ENCODE assay signal across 19 cellular contexts in genomic region chr16:77434022-77434364, GRCh38. TPM values are rescaled to one million over a fixed set of nuclear protein-coding genes. Genes with fewer than 3 reads are reported as not detected.
DNase-seq lines count a peak whose midpoint lies in the region; ATAC-seq and TF ChIP-seq lines count a peak whose summit lies in the region.
"Had no signal": no experiment of that assay in that cellular context is flagged by ENCODE, and none has a peak within 500 bp of the region (broad histone marks: within the 10 kb centered on the region; RNA-seq: fewer than 3 reads in every experiment).

No MANE protein-coding gene starts in this region.

- DNase-seq in retinal pigment epithelial cell (ENCODE audit: low read depth) (no peak), CD1c-positive myeloid dendritic cell (ENCODE audit: extremely low spot score) (no peak)
- no peak for DNase-seq in activated CD4-positive, alpha-beta T cell treated with anti-CD3 and anti-CD28 coated beads, Interleukin-2, amount 10 ng/mL, durations not matched to agents 7 days and 5 days
- DNase-seq: activated CD4-positive, alpha-beta T cell treated with anti-CD3 and anti-CD28 coated beads for 4 hours; activated effector memory CD4-positive, alpha-beta T cell treated with Interleukin-2 at 50 U/mL for 16 hours; Calu3; central memory CD4-positive, alpha-beta T cell; effector CD8-positive, alpha-beta T cell; GDM1; HFFc6; left ventricle myocardium superior; NCI-H1436 treated with DMSO at 0.1 percent for 48 hours; NCI-H226; stimulated activated CD4-positive, alpha-beta T cell treated with anti-CD3 and anti-CD28 coated beads, Interleukin-2, amount 100 ng/mL, for 48 hours had no signal

- no peaks in the 10 kb centered on the region for H3K9me3 ChIP-seq in HUES48 (ENCODE audit: control insufficient read depth, insufficient read depth, low read length)
- no peaks in the 10 kb centered on the region for H3K9me3 ChIP-seq in iPS-18a (ENCODE audit: control insufficient read depth, low read depth, low read length)

- POLR2A ChIA-PET in activated CD4-positive, alpha-beta T cell treated with anti-CD3 and anti-CD28 coated beads, Interleukin-2, amount 10 ng/mL, durations not matched to agents 7 days and 5 days (lab: Charles Lee), result no interaction called here

- CTCF ChIA-PET in activated CD4-positive, alpha-beta T cell treated with anti-CD3 and anti-CD28 coated beads, Interleukin-2, amount 10 ng/mL, durations not matched to agents 7 days and 5 days (lab: Charles Lee), result no interaction called here

- ATAC-seq in HG03378 (IDR thresholded peaks at IDR 0.05; ENCODE audit: unreplicated experiment), result no peak
- ATAC-seq: left ventricle myocardium superior had no signal

- H3K36me3 ChIP-seq in HUES48 (ENCODE audit: control insufficient read depth, insufficient read depth, low read length) (no peaks in the 10 kb centered on the region), iPS-18a (ENCODE audit: control insufficient read depth, low read depth, low read length) (no peaks in the 10 kb centered on the region)

- H3K4me3 Mint-ChIP-seq in brain, result peak overlapping the region; percentile 57 to 84 (median 80)
- H3K4me3 Mint-ChIP-seq in activated CD4-positive, alpha-beta T cell treated with anti-CD3 and anti-CD28 coated beads, Interleukin-2, amount 10 ng/mL, durations not matched to agents 7 days and 5 days, result no peak overlapping the region
- H3K4me3 Mint-ChIP-seq: HFFc6 had no signal

- H3K4me1 ChIP-seq in HUES48 (ENCODE audit: control insufficient read depth, insufficient read depth, low read length) (peaks cover 18% of the 10 kb centered on the region), iPS-18a (ENCODE audit: control insufficient read depth, low read depth, low read length) (peaks cover 5% of the 10 kb centered on the region)

- H3K9me3 Mint-ChIP-seq in brain, result peaks cover 0 to 6% (median 2%) of the 10 kb centered on the region in 5 experiments
- H3K9me3 Mint-ChIP-seq in activated CD4-positive, alpha-beta T cell treated with anti-CD3 and anti-CD28 coated beads, Interleukin-2, amount 10 ng/mL, durations not matched to agents 7 days and 5 days, result no peaks in the 10 kb centered on the region

- peaks cover 59% of the 10 kb centered on the region for H3K27me3 ChIP-seq in HUES48 (ENCODE audit: control insufficient read depth, insufficient read depth, low read length)
- H3K27me3 ChIP-seq in iPS-18a (ENCODE audit: control insufficient read depth, insufficient read depth, low read length), result peaks cover 55% of the 10 kb centered on the region

- TF ChIP-seq CTCF in brain (conservative IDR thresholded peaks at IDR 0.05) (no peak), retinal pigment epithelial cell (conservative IDR thresholded peaks at IDR 0.05; ENCODE audit: low read depth, low read length) (no peak)

- H3K27ac ChIP-seq in HUES48 (ENCODE audit: low read depth, low read length) (no peak overlapping the region), iPS-18a (ENCODE audit: low read length) (no peak overlapping the region)
- H3K27ac ChIP-seq: RWPE1 had no signal

- peaks cover 27% of the 10 kb centered on the region for H3K4me1 Mint-ChIP-seq in brain
- H3K4me1 Mint-ChIP-seq in activated CD4-positive, alpha-beta T cell treated with anti-CD3 and anti-CD28 coated beads, Interleukin-2, amount 10 ng/mL, durations not matched to agents 7 days and 5 days, result no peaks in the 10 kb centered on the region

- no peaks in the 10 kb centered on the region for H3K36me3 Mint-ChIP-seq in brain
- no peaks in the 10 kb centered on the region for H3K36me3 Mint-ChIP-seq in activated CD4-positive, alpha-beta T cell treated with anti-CD3 and anti-CD28 coated beads, Interleukin-2, amount 10 ng/mL, durations not matched to agents 7 days and 5 days (ENCODE audit: low read depth)

- H3K4me3 ChIP-seq in HUES48 (ENCODE audit: low read depth, low read length), result peak overlapping the region; percentile 74
- H3K4me3 ChIP-seq in iPS-18a (ENCODE audit: low read length), result peak overlapping the region; percentile 53
- peak overlapping the region; percentile 1 for H3K4me3 ChIP-seq in retinal pigment epithelial cell (ENCODE audit: low read length)

- peak overlapping the region in 1 of 5 experiments; percentile 6 for H3K27ac Mint-ChIP-seq in brain
- H3K27ac Mint-ChIP-seq in activated CD4-positive, alpha-beta T cell treated with anti-CD3 and anti-CD28 coated beads, Interleukin-2, amount 10 ng/mL, durations not matched to agents 7 days and 5 days, result no peak overlapping the region
- H3K27ac Mint-ChIP-seq: HFFc6 had no signal

- H3K27me3 Mint-ChIP-seq in brain, result peaks cover 73% of the 10 kb centered on the region
- H3K27me3 Mint-ChIP-seq in activated CD4-positive, alpha-beta T cell treated with anti-CD3 and anti-CD28 coated beads, Interleukin-2, amount 10 ng/mL, durations not matched to agents 7 days and 5 days, result peaks cover 42% of the 10 kb centered on the region

- H3K9ac ChIP-seq in HUES48 (ENCODE audit: low read depth, low read length) (no peak overlapping the region), iPS-18a (ENCODE audit: low read length) (no peak overlapping the region)

RNA-seq across cellular contexts. Expression of gene ADAMTS18, which starts 0.8 kb away (rescaled TPM):
- 3.7 TPM for polyA plus RNA-seq in brain (ENCODE audit: insufficient read depth, low read depth, low replicate concordance)
- not detected for total RNA-seq in activated CD4-positive, alpha-beta T cell treated with anti-CD3 and anti-CD28 coated beads, Interleukin-2, amount 10 ng/mL, durations not matched to agents 7 days and 5 days
- total RNA-seq: Calu3, HFFc6, left ventricle myocardium superior had no signal

Comparison
In these comparisons a context has a peak if more than half of its experiments do, and no peak if none do; other contexts are left out.
1. H3K4me3 ChIP-seq: peak in every context shown above with its lines; median percentile 74 in HUES48; 53 in iPS-18a; 1 in retinal pigment epithelial cell.